In the genomic region with DNA sequence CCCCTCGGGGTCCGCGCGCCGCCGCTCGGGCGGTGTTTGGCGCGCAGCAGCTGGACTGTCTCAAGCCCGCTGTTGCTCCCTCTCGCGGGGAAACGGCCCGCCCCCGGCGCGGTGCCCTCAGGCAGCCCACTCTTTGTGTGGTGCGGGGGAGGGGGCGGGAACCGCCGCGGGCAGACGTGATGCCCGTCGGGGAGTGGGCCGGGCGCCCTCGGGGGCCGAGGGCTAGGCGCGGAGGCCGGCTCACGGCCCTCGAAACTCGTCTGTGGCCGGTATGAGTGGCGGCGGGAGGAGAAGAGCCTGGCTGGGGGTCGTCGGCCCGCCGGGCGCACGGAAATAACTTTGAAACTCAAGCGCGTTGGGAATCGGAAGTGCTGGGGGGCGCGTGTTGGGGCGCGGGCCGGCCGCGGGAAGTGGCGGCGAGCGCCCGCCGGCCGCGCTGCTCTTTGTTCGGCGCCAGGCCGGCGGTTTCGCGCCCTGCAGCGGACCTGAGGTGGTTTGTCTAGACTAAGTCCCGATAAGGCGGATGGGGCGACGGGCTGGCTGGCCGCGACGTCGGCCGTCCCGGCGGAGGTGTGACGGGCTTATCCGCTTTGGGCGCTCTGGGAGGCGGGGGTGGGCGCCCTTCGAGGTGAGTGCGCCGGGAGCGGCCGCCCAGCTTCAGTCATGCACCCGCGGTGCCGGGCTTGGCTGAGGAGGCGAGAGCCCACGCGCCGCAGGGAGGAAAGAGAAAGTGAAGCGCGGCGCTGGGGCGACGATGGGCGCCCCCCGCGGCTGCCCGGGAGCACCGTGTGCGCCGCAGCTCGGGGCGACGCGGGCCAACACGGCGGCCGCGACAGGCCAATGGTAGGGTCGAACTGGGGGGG, we compare ENCODE assay signal across 8 cellular contexts. TPM values are rescaled to one million over a fixed set of nuclear protein-coding genes. Genes with fewer than 3 reads are reported as not detected.
DNase-seq lines count a peak whose midpoint lies in the region; ATAC-seq, FAIRE-seq and TF ChIP-seq lines count a peak whose summit lies in the region.

No MANE protein-coding gene starts in this region.

- intact Hi-C loops in spleen (cut with DNase I; ENCODE audit: low total_unique reads) = no loop called here

- peak overlapping the region; percentile 99 for H3K27ac ChIP-seq in RWPE1
- H3K27ac ChIP-seq in iPS DF 6.9 (ENCODE audit: low read length) = no peak overlapping the region
- H3K27ac ChIP-seq in spleen = peak overlapping the region; percentile 94 to 100 (median 100)

- H3K27me3 ChIP-seq in iPS DF 6.9 (ENCODE audit: control insufficient read depth, insufficient read depth, low read length) (no peaks in the 10 kb centered on the region), spleen (replicated peaks in 1 of 7) (no peaks in the 10 kb centered on the region)

- ATAC-seq in activated naive CD8-positive, alpha-beta T cell treated with anti-CD3 and anti-CD28 coated beads, Interleukin-2, amount 50 U/mL, for 24 hours = no peak
- ATAC-seq in GM18870 (IDR thresholded peaks at IDR 0.05; ENCODE audit: unreplicated experiment) = no peak

- TF ChIP-seq POLR2A in GM12891 (IDR thresholded peaks at IDR 0.05; ENCODE audit: low read depth, low read length) (no peak; the same call in 1 of the 2 replicates), spleen (IDR thresholded peaks at IDR 0.05) (peak in 1 of 3 donors; percentile 4)

- H3K4me3 Mint-ChIP-seq in activated naive CD8-positive, alpha-beta T cell treated with anti-CD3 and anti-CD28 coated beads, Interleukin-2, amount 50 U/mL, for 24 hours = peak overlapping the region; percentile 98

- H3K4me1 ChIP-seq in iPS DF 6.9 (ENCODE audit: control insufficient read depth, insufficient read depth, low read length) (peaks cover 2% of the 10 kb centered on the region; the same call in 1 of the 2 replicates), spleen (peaks cover 31 to 70% (median 49%) of the 10 kb centered on the region in 6 donors)

- peaks cover 57% of the 10 kb centered on the region for H3K4me1 Mint-ChIP-seq in activated naive CD8-positive, alpha-beta T cell treated with anti-CD3 and anti-CD28 coated beads, Interleukin-2, amount 50 U/mL, for 24 hours

- peaks cover 51% of the 10 kb centered on the region for H3K36me3 Mint-ChIP-seq in activated naive CD8-positive, alpha-beta T cell treated with anti-CD3 and anti-CD28 coated beads, Interleukin-2, amount 50 U/mL, for 24 hours (ENCODE audit: low read depth)

- H3K27me3 Mint-ChIP-seq in activated naive CD8-positive, alpha-beta T cell treated with anti-CD3 and anti-CD28 coated beads, Interleukin-2, amount 50 U/mL, for 24 hours = peaks cover 8% of the 10 kb centered on the region

- H3K36me3 ChIP-seq in iPS DF 6.9 (ENCODE audit: control insufficient read depth, insufficient read depth, low read length) = peaks cover 35% of the 10 kb centered on the region
- peaks cover 0 to 29% (median 18%) of the 10 kb centered on the region in 6 donors for H3K36me3 ChIP-seq in spleen

- DNase-seq in GM12891 (ENCODE audit: insufficient read length, low spot score) (no peak), RWPE1 (ENCODE audit: low spot score) (no peak), iPS DF 6.9 (ENCODE audit: low read depth, low spot score) (no peak), spleen (peak; percentile 94), MV-4-11 (lab: John Stamatoyannopoulos, UW) (no peak), SHP77 (lab: John Stamatoyannopoulos, UW) (no peak)
- DNase-seq in activated naive CD8-positive, alpha-beta T cell treated with anti-CD3 and anti-CD28 coated beads, Interleukin-2, amount 50 U/mL, for 24 hours = peak; percentile 43

- peak overlapping the region; percentile 99 for H3K27ac Mint-ChIP-seq in activated naive CD8-positive, alpha-beta T cell treated with anti-CD3 and anti-CD28 coated beads, Interleukin-2, amount 50 U/mL, for 24 hours

- TF ChIP-seq CTCF in RWPE1 (conservative IDR thresholded peaks at IDR 0.05; ENCODE audit: low read depth) (no peak), spleen (IDR thresholded peaks at IDR 0.05 in 8 of 11, conservative IDR thresholded peaks at IDR 0.05 in 3 of 11) (peak in 7 of 11 experiments; percentile 7 to 35 (median 28))

- no peak for FAIRE-seq in GM12891 (lab: Jason Lieb, UNC)

- H3K9me3 Mint-ChIP-seq in activated naive CD8-positive, alpha-beta T cell treated with anti-CD3 and anti-CD28 coated beads, Interleukin-2, amount 50 U/mL, for 24 hours = no peaks in the 10 kb centered on the region

- CTCF ChIA-PET in RWPE1 (lab: Yijun Ruan, JAX) = interaction anchor here (0.6 to 1.3 kb wide), 4 partner anchors 29 to 192 kb away, joined by 3 to 7 read pairs (median 4); no protein-coding TSS in a partner anchor

- H3K9me3 ChIP-seq in iPS DF 6.9 (ENCODE audit: control insufficient read depth, insufficient read depth, low read length) (no peaks in the 10 kb centered on the region), spleen (no peaks in the 10 kb centered on the region)

- WGBS in iPS DF 6.9 (ENCODE audit: insufficient coverage, insufficient read length) = no CpG with 5 or more reads among the region's 118 CpGs
- WGBS in spleen, 5 donors = 0 to 1% (median 0%) methylated on average over 42 to 118 of the region's 118 CpGs

- POLR2A ChIA-PET in RWPE1 (lab: Yijun Ruan, JAX; ENCODE audit: low non-redundant PET) = interaction anchor here (1.3 kb wide), 1 partner anchor 29 kb away, joined by 5 read pairs; no protein-coding TSS in a partner anchor

- H3K4me3 ChIP-seq in iPS DF 6.9 (ENCODE audit: low read length) (peak overlapping the region; percentile 99), spleen (peak overlapping the region; percentile 74 to 96 (median 90))

TF ChIP-seq in GM12891, 5 proteins besides CTCF, POLR2A, EP300 and RAD21:
- TF ChIP-seq PAX5 (IDR thresholded peaks at IDR 0.05; ENCODE audit: insufficient read depth, low read length, severe bottlenecking) = no peak
- no peak for TF ChIP-seq POU2F2 (IDR thresholded peaks at IDR 0.05; ENCODE audit: low read depth, low read length)
- no peak for TF ChIP-seq SPI1 (IDR thresholded peaks at IDR 0.05; ENCODE audit: low read depth, low read length)
- TF ChIP-seq TAF1 (IDR thresholded peaks at IDR 0.05; ENCODE audit: low read depth, low read length) = no peak; the same call in 1 of the 2 replicates
- peak; percentile 80 for TF ChIP-seq POLR2AphosphoS5 (IDR thresholded peaks at IDR 0.05; ENCODE audit: low read depth, low read length)

RNA-seq across cellular contexts. Expression of a gene that starts 0.7 kb away (rescaled TPM):
- 1,598 TPM for polyA plus RNA-seq in GM12891 (2012; ENCODE audit: low read depth, missing spikeins)
- total RNA-seq in spleen = 100 to 1,000 TPM; 509 to 901 (median 767) TPM
- polyA plus RNA-seq in spleen = 1,000 to 10,000 TPM; 1,653 to 2,114 (median 1,725) TPM

Comparison
In these comparisons a context has a peak if more than half of its experiments do, and no peak if none do; other contexts are left out.
1. DNase-seq: peak in activated naive CD8-positive, alpha-beta T cell treated with anti-CD3 and anti-CD28 coated beads, Interleukin-2, amount 50 U/mL, for 24 hours (single experiment) and spleen (single experiment); none in GM12891 (single experiment), RWPE1 (single experiment), iPS DF 6.9 (single experiment), MV-4-11 (single experiment) and SHP77 (0 of 2).